In the genomic region with DNA sequence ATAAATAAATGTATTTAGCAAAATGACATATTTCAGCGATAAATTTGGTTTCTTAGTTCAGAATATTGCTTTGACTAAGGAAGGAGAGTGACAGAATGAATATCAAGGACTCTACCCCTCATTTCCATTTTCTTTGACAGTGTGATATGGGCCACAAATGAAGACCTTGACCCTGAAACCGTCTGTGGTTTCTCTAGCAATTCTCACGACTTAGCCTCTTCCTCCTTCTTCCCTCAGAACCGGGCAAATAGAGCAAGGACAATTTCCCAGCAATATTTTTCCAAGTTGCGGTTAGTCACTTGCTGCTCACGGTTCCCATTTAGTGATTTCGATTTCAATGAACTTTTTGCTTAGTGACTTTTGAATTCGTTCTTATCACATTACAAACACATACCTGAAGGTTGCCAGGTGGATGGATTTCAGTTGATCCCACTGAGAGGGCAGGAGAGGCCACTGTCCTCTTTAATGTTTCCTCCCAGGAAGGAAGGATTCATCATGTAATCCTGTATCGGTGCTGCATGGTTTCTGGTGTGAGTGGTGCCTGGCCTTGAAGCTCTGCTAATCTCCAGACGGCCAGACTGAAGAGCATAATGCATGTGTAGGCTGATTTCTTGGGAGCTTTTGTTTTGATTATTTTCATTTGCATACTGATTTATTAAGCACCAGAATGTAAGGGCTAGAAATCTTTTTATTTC, we compare ENCODE assay signal across 15 cellular contexts.
DNase-seq lines count a peak whose midpoint lies in the region; ATAC-seq and TF ChIP-seq lines count a peak whose summit lies in the region.
"Had no signal": no experiment of that assay in that cellular context is flagged by ENCODE, and none has a peak within 500 bp of the region (broad histone marks: within the 10 kb centered on the region; RNA-seq: fewer than 3 reads in every experiment).

No MANE protein-coding gene starts in this region.

- no peak for DNase-seq in CD8-positive, alpha-beta T cell
- no peak for DNase-seq in activated naive CD8-positive, alpha-beta T cell treated with anti-CD3 and anti-CD28 coated beads for 36 hours
- no peak for DNase-seq in naive thymus-derived CD4-positive, alpha-beta T cell
- no peak for DNase-seq in HEK293T (ENCODE audit: extremely low spot score)
- DNase-seq in SK-N-SH = no peak
- no peak for DNase-seq in head of caudate nucleus
- DNase-seq in tibial nerve (ENCODE audit: low spot score in 2 of 2) = no peak
- DNase-seq: activated T-cell treated with anti-CD3 and anti-CD28 coated beads, Interleukin-2, amount 50 U/mL, for 4 hours; anterior cingulate cortex; heart right ventricle; NCI-H1436; NCI-H226 had no signal

- TF ChIP-seq POLR2A in tibial nerve (IDR thresholded peaks at IDR 0.05) = no peak

- peak overlapping the region; percentile 56 for H3K27ac Mint-ChIP-seq in CD8-positive, alpha-beta T cell
- H3K27ac Mint-ChIP-seq in activated naive CD8-positive, alpha-beta T cell treated with anti-CD3 and anti-CD28 coated beads for 36 hours = peak overlapping the region; percentile 62
- peak overlapping the region in 5 of 9 donors; percentile 3 to 21 (median 14) for H3K27ac Mint-ChIP-seq in naive thymus-derived CD4-positive, alpha-beta T cell

- H3K27ac ChIP-seq in CD8-positive, alpha-beta T cell (ENCODE audit: low read depth, low read length) = no peak overlapping the region
- H3K27ac ChIP-seq in KOPT-K1 (ENCODE audit: low read depth, low read length, poor library complexity, severe bottlenecking) = peak overlapping the region; percentile 6
- no peak overlapping the region for H3K27ac ChIP-seq in naive thymus-derived CD4-positive, alpha-beta T cell (ENCODE audit: low read depth, low read length)
- H3K27ac ChIP-seq in SK-N-SH (ENCODE audit: low read depth in 2 of 2, low read length in 1 of 2) = no peak overlapping the region
- no peak overlapping the region for H3K27ac ChIP-seq in tibial nerve
- H3K27ac ChIP-seq: esophagus muscularis mucosa, heart right ventricle, thoracic aorta had no signal

- POLR2A ChIA-PET in CD8-positive, alpha-beta T cell (lab: Charles Lee) = no interaction called here
- POLR2A ChIA-PET in naive thymus-derived CD4-positive, alpha-beta T cell (lab: Charles Lee) = interaction anchor here (1.3 kb wide), 1 partner anchor 31 kb away, joined by 3 read pairs; no protein-coding TSS in a partner anchor
- POLR2A ChIA-PET in HEK293T (lab: Yijun Ruan, JAX) (no interaction called here), SK-N-SH (lab: Yijun Ruan, JAX) (no interaction called here)

- peaks cover 2% of the 10 kb centered on the region for H3K36me3 Mint-ChIP-seq in CD8-positive, alpha-beta T cell
- H3K36me3 Mint-ChIP-seq in activated naive CD8-positive, alpha-beta T cell treated with anti-CD3 and anti-CD28 coated beads for 36 hours = peaks cover 26% of the 10 kb centered on the region
- H3K36me3 Mint-ChIP-seq in naive thymus-derived CD4-positive, alpha-beta T cell = peaks cover 3 to 46% (median 26%) of the 10 kb centered on the region in 5 donors

- peaks cover 3% of the 10 kb centered on the region for H3K9me3 Mint-ChIP-seq in CD8-positive, alpha-beta T cell
- peaks cover 5% of the 10 kb centered on the region for H3K9me3 Mint-ChIP-seq in activated naive CD8-positive, alpha-beta T cell treated with anti-CD3 and anti-CD28 coated beads for 36 hours
- peaks cover 0 to 4% (median 0%) of the 10 kb centered on the region in 11 donors for H3K9me3 Mint-ChIP-seq in naive thymus-derived CD4-positive, alpha-beta T cell
- H3K9me3 Mint-ChIP-seq: activated T-cell treated with anti-CD3 and anti-CD28 coated beads, Interleukin-2, amount 50 U/mL, for 4 hours had no signal

- WGBS in SK-N-SH (ENCODE audit: low lambda C conversion rate) = 72% methylated on average over 10 of the region's 10 CpGs
- WGBS in tibial nerve, 2 donors = 53 to 62% methylated on average over 9 of the region's 10 CpGs

- H3K4me2 ChIP-seq in SK-N-SH = no peak overlapping the region

- no peak overlapping the region for H3K9ac ChIP-seq in SK-N-SH

- peaks cover 74% of the 10 kb centered on the region for H3K4me1 Mint-ChIP-seq in CD8-positive, alpha-beta T cell (ENCODE audit: low read depth)
- peaks cover 27% of the 10 kb centered on the region for H3K4me1 Mint-ChIP-seq in activated naive CD8-positive, alpha-beta T cell treated with anti-CD3 and anti-CD28 coated beads for 36 hours
- peaks cover 35 to 78% (median 65%) of the 10 kb centered on the region in 7 donors for H3K4me1 Mint-ChIP-seq in naive thymus-derived CD4-positive, alpha-beta T cell

- no peaks in the 10 kb centered on the region for H4K20me1 ChIP-seq in SK-N-SH (ENCODE audit: insufficient read depth)

- H3K79me2 ChIP-seq in SK-N-SH (ENCODE audit: insufficient read depth) = no peaks in the 10 kb centered on the region

- H3K27me3 Mint-ChIP-seq in CD8-positive, alpha-beta T cell (ENCODE audit: low read depth) = no peaks in the 10 kb centered on the region
- no peaks in the 10 kb centered on the region for H3K27me3 Mint-ChIP-seq in activated naive CD8-positive, alpha-beta T cell treated with anti-CD3 and anti-CD28 coated beads for 36 hours
- H3K27me3 Mint-ChIP-seq in naive thymus-derived CD4-positive, alpha-beta T cell = no peaks in the 10 kb centered on the region

- H3K4me3 Mint-ChIP-seq in CD8-positive, alpha-beta T cell = no peak overlapping the region
- H3K4me3 Mint-ChIP-seq in activated naive CD8-positive, alpha-beta T cell treated with anti-CD3 and anti-CD28 coated beads for 36 hours = no peak overlapping the region
- H3K4me3 Mint-ChIP-seq in naive thymus-derived CD4-positive, alpha-beta T cell = peak overlapping the region in 1 of 10 donors; percentile 6
- H3K4me3 Mint-ChIP-seq: activated T-cell treated with anti-CD3 and anti-CD28 coated beads, Interleukin-2, amount 50 U/mL, for 4 hours had no signal

- H3K9me3 ChIP-seq in CD8-positive, alpha-beta T cell (ENCODE audit: low read length) = no peaks in the 10 kb centered on the region
- H3K9me3 ChIP-seq in KOPT-K1 (ENCODE audit: insufficient read depth, low read length, poor library complexity, severe bottlenecking) (no peaks in the 10 kb centered on the region), SK-N-SH (no peaks in the 10 kb centered on the region), tibial nerve (no peaks in the 10 kb centered on the region)
- no peaks in the 10 kb centered on the region for H3K9me3 ChIP-seq in naive thymus-derived CD4-positive, alpha-beta T cell (ENCODE audit: control insufficient read depth in 2 of 3, low read length in 3 of 3)
- H3K9me3 ChIP-seq: esophagus muscularis mucosa, thoracic aorta had no signal

- TF ChIP-seq CTCF in CD8-positive, alpha-beta T cell (IDR thresholded peaks at IDR 0.05) = no peak
- TF ChIP-seq CTCF in SK-N-SH (IDR thresholded peaks at IDR 0.05) (no peak), tibial nerve (IDR thresholded peaks at IDR 0.05) (no peak)

- TF ChIP-seq RAD21 in SK-N-SH (IDR thresholded peaks at IDR 0.05; ENCODE audit: low read length) = no peak

- no peak overlapping the region for H3K4me3 ChIP-seq in CD8-positive, alpha-beta T cell (ENCODE audit: low read depth, low read length)
- no peak overlapping the region for H3K4me3 ChIP-seq in naive thymus-derived CD4-positive, alpha-beta T cell (ENCODE audit: low read length)
- no peak overlapping the region for H3K4me3 ChIP-seq in SK-N-SH (ENCODE audit: low read depth in 2 of 2, low read length in 1 of 2)
- H3K4me3 ChIP-seq in tibial nerve = no peak overlapping the region
- H3K4me3 ChIP-seq: esophagus muscularis mucosa, heart right ventricle, thoracic aorta had no signal

- TF ChIP-seq EP300 in SK-N-SH (IDR thresholded peaks at IDR 0.05; ENCODE audit: borderline replicate concordance in 1 of 2, low read depth in 1 of 2, low read length in 1 of 2) (no peak), tibial nerve (IDR thresholded peaks at IDR 0.05) (no peak)

- H3K4me1 ChIP-seq in CD8-positive, alpha-beta T cell (ENCODE audit: insufficient read depth, low read length) = no peaks in the 10 kb centered on the region
- H3K4me1 ChIP-seq in naive thymus-derived CD4-positive, alpha-beta T cell (ENCODE audit: control insufficient read depth in 2 of 2, insufficient read depth in 2 of 2, low read length in 2 of 2) = peaks cover 0 to 5% of the 10 kb centered on the region in 2 donors
- H3K4me1 ChIP-seq in SK-N-SH (ENCODE audit: control insufficient read depth in 1 of 2, insufficient read depth in 2 of 2, low read depth in 1 of 2, low read length in 1 of 2) (peaks cover 0 to 27% of the 10 kb centered on the region in 2 experiments; a peak in 2 of 4 replicates), tibial nerve (no peaks in the 10 kb centered on the region)
- H3K4me1 ChIP-seq: esophagus muscularis mucosa had no signal

- H3K9me2 ChIP-seq in SK-N-SH = no peaks in the 10 kb centered on the region

- CTCF ChIA-PET in CD8-positive, alpha-beta T cell (lab: Charles Lee) = interaction anchor here (1.1 kb wide), 1 partner anchor 118 kb away, joined by 3 read pairs; no protein-coding TSS in a partner anchor
- CTCF ChIA-PET in naive thymus-derived CD4-positive, alpha-beta T cell (lab: Charles Lee) = interaction anchor here (1.3 kb wide), 1 partner anchor 153 kb away, joined by 3 read pairs; no protein-coding TSS in a partner anchor
- CTCF ChIA-PET in HEK293T (lab: Yijun Ruan, JAX) (no interaction called here), SK-N-SH (lab: Yijun Ruan, JAX) (interaction anchor here (0.7 to 1.5 kb wide), 2 partner anchors 8 to 13 kb away, joined by 3 read pairs; no protein-coding TSS in a partner anchor)

- H3K36me3 ChIP-seq in CD8-positive, alpha-beta T cell (ENCODE audit: insufficient read depth, low read length) = no peaks in the 10 kb centered on the region
- H3K36me3 ChIP-seq in KOPT-K1 (ENCODE audit: insufficient read depth, low read length) = peaks cover 80% of the 10 kb centered on the region
- no peaks in the 10 kb centered on the region for H3K36me3 ChIP-seq in naive thymus-derived CD4-positive, alpha-beta T cell (ENCODE audit: control insufficient read depth in 2 of 3, insufficient read depth in 3 of 3, low read length in 3 of 3)
- no peaks in the 10 kb centered on the region for H3K36me3 ChIP-seq in SK-N-SH (replicated peaks in 1 of 2; ENCODE audit: control insufficient read depth in 1 of 2, insufficient read depth in 2 of 2, low read length in 1 of 2)
- no peaks in the 10 kb centered on the region for H3K36me3 ChIP-seq in tibial nerve
- H3K36me3 ChIP-seq: esophagus muscularis mucosa, heart right ventricle, thoracic aorta had no signal

- no peaks in the 10 kb centered on the region for H3F3A ChIP-seq in SK-N-SH (replicated peaks; ENCODE audit: insufficient read depth)

- intact Hi-C loops in CD8-positive, alpha-beta T cell (cut with DNase I, micrococcal nuclease) = no loop called here
- intact Hi-C loops in naive thymus-derived CD4-positive, alpha-beta T cell (cut with micrococcal nuclease) = loop anchor here in 1 of 2 donors (5.0 kb wide), 1 partner anchor 33 kb away; no protein-coding TSS in a partner anchor
- intact Hi-C loops in head of caudate nucleus (cut with DNase I) = no loop called here

- H2AFZ ChIP-seq in SK-N-SH (ENCODE audit: low read depth) = no peak overlapping the region

- no peak for ATAC-seq in CD8-positive, alpha-beta T cell
- ATAC-seq in naive thymus-derived CD4-positive, alpha-beta T cell = no peak
- ATAC-seq: activated T-cell treated with anti-CD3 and anti-CD28 coated beads, Interleukin-2, amount 50 U/mL, for 4 hours; heart right ventricle had no signal

- no peaks in the 10 kb centered on the region for H3K27me3 ChIP-seq in CD8-positive, alpha-beta T cell (ENCODE audit: insufficient read depth, low read length)
- no peaks in the 10 kb centered on the region for H3K27me3 ChIP-seq in naive thymus-derived CD4-positive, alpha-beta T cell (ENCODE audit: control insufficient read depth in 2 of 2, insufficient read depth in 2 of 2, low read length in 2 of 2)
- H3K27me3 ChIP-seq in SK-N-SH (ENCODE audit: insufficient read depth) = no peaks in the 10 kb centered on the region
- H3K27me3 ChIP-seq in tibial nerve = no peaks in the 10 kb centered on the region
- H3K27me3 ChIP-seq: esophagus muscularis mucosa, heart right ventricle had no signal
